Comparison of ENCODE assay signal across 26 cellular contexts in genomic region chr12:94641283-94641682, GRCh38. TPM values are rescaled to one million over a fixed set of nuclear protein-coding genes. Genes with fewer than 3 reads are reported as not detected.
A peak's percentile ranks its signal among the peaks of the same experiment; 100 is the strongest.
DNase-seq lines count a peak whose midpoint lies in the region; ATAC-seq, FAIRE-seq and TF ChIP-seq lines count a peak whose summit lies in the region.
"Had no signal": no experiment of that assay in that cellular context is flagged by ENCODE, and none has a peak within 500 bp of the region (broad histone marks: within the 10 kb centered on the region; RNA-seq: fewer than 3 reads in every experiment).

No MANE protein-coding gene starts in this region.

- peaks cover 7% of the 10 kb centered on the region for H3K27me3 ChIP-seq in astrocyte (ENCODE audit: insufficient read depth, low read length)
- H3K27me3 ChIP-seq: heart right ventricle, upper lobe of left lung had no signal

- H3K4me2 ChIP-seq in astrocyte (ENCODE audit: low read length), result no peak overlapping the region
- H3K4me2 ChIP-seq: SK-N-SH had no signal

- CTCF ChIA-PET in activated naive CD4-positive, alpha-beta T cell treated with anti-CD3 and anti-CD28 coated beads, Interleukin-2, amount 10 ng/mL, durations not matched to agents 7 days and 5 days (lab: Charles Lee), result no interaction called here
- CTCF ChIA-PET in activated naive CD4-positive, alpha-beta T cell treated with anti-CD3 and anti-CD28 coated beads for 36 hours (lab: Charles Lee), result interaction anchor here (0.8 kb wide), 1 partner anchor 716 kb away, joined by 3 read pairs; no protein-coding TSS in a partner anchor

- H3K9me3 Mint-ChIP-seq in activated naive CD4-positive, alpha-beta T cell treated with anti-CD3 and anti-CD28 coated beads, Interleukin-2, amount 10 ng/mL, durations not matched to agents 7 days and 5 days, result no peaks in the 10 kb centered on the region
- H3K9me3 Mint-ChIP-seq in activated naive CD4-positive, alpha-beta T cell treated with anti-CD3 and anti-CD28 coated beads for 36 hours, result no peaks in the 10 kb centered on the region
- H3K9me3 Mint-ChIP-seq in astrocyte (ENCODE audit: unreplicated experiment), result no peaks in the 10 kb centered on the region
- H3K9me3 Mint-ChIP-seq in stimulated activated naive B cell treated with anti-CD40 and anti-IgM and Interleukin-4, amounts not matched to agents 10 μg/mL and 1 μg/mL and 100 μg/mL, for 72 hours, result no peaks in the 10 kb centered on the region
- H3K9me3 Mint-ChIP-seq: activated naive CD8-positive, alpha-beta T cell treated with anti-CD3 and anti-CD28 coated beads, Interleukin-2, amount 10 ng/mL, durations not matched to agents 7 days and 5 days; activated T-helper 2 cell treated with anti-CD3 and anti-CD28 coated beads, Interferon-gamma antibody, Interleukin-2, Interleukin-4, amounts not matched to agents 10 μg/mL and 5 μg/mL and 100 μg/mL, durations not matched to agents 14 hours and 24 hours and 36 hours; H9 had no signal

- peaks cover 15% of the 10 kb centered on the region for H3K4me1 ChIP-seq in astrocyte (ENCODE audit: insufficient read depth, low read length)
- H3K4me1 ChIP-seq: prostate gland had no signal

- H3K4me3 ChIP-seq in astrocyte (ENCODE audit: insufficient read depth, low read depth, low read length), result no peak overlapping the region
- H3K4me3 ChIP-seq: heart right ventricle, prostate gland, upper lobe of left lung had no signal

- TF ChIP-seq CTCF in astrocyte (IDR thresholded peaks at IDR 0.05; ENCODE audit: insufficient read depth, low read depth, low read length), result no peak

- H3K9ac ChIP-seq in astrocyte (ENCODE audit: low read length), result no peak overlapping the region
- H3K9ac ChIP-seq: SK-N-SH had no signal

- peaks cover 53% of the 10 kb centered on the region for H3K27me3 Mint-ChIP-seq in activated naive CD4-positive, alpha-beta T cell treated with anti-CD3 and anti-CD28 coated beads, Interleukin-2, amount 10 ng/mL, durations not matched to agents 7 days and 5 days
- H3K27me3 Mint-ChIP-seq in activated naive CD4-positive, alpha-beta T cell treated with anti-CD3 and anti-CD28 coated beads for 36 hours (ENCODE audit: low read depth), result peaks cover 45% of the 10 kb centered on the region
- H3K27me3 Mint-ChIP-seq in astrocyte (ENCODE audit: low read depth, unreplicated experiment), result peaks cover 2% of the 10 kb centered on the region
- H3K27me3 Mint-ChIP-seq in stimulated activated naive B cell treated with anti-CD40 and anti-IgM and Interleukin-4, amounts not matched to agents 10 μg/mL and 1 μg/mL and 100 μg/mL, for 72 hours, result no peaks in the 10 kb centered on the region

- no peak overlapping the region for H2AFZ ChIP-seq in astrocyte (ENCODE audit: low read depth, low read length)

- peak overlapping the region; percentile 70 for H3K27ac Mint-ChIP-seq in activated naive CD4-positive, alpha-beta T cell treated with anti-CD3 and anti-CD28 coated beads, Interleukin-2, amount 10 ng/mL, durations not matched to agents 7 days and 5 days
- no peak overlapping the region for H3K27ac Mint-ChIP-seq in activated naive CD4-positive, alpha-beta T cell treated with anti-CD3 and anti-CD28 coated beads for 36 hours
- H3K27ac Mint-ChIP-seq in astrocyte (ENCODE audit: unreplicated experiment), result peak overlapping the region; percentile 75
- H3K27ac Mint-ChIP-seq in stimulated activated naive B cell treated with anti-CD40 and anti-IgM and Interleukin-4, amounts not matched to agents 10 μg/mL and 1 μg/mL and 100 μg/mL, for 72 hours, result peak overlapping the region; percentile 67
- H3K27ac Mint-ChIP-seq: activated naive CD8-positive, alpha-beta T cell treated with anti-CD3 and anti-CD28 coated beads, Interleukin-2, amount 10 ng/mL, durations not matched to agents 7 days and 5 days; H9 had no signal

- intact Hi-C loops in activated naive CD4-positive, alpha-beta T cell treated with anti-CD3 and anti-CD28 coated beads for 36 hours (cut with micrococcal nuclease), result loop anchor here (5.0 kb wide), 2 partner anchors 361 to 374 kb away; partner anchors contain the start of gene NDUFA12

- no peak overlapping the region for H3K4me3 Mint-ChIP-seq in activated naive CD4-positive, alpha-beta T cell treated with anti-CD3 and anti-CD28 coated beads, Interleukin-2, amount 10 ng/mL, durations not matched to agents 7 days and 5 days
- H3K4me3 Mint-ChIP-seq in activated naive CD4-positive, alpha-beta T cell treated with anti-CD3 and anti-CD28 coated beads for 36 hours, result no peak overlapping the region
- no peak overlapping the region for H3K4me3 Mint-ChIP-seq in astrocyte (ENCODE audit: unreplicated experiment)
- no peak overlapping the region for H3K4me3 Mint-ChIP-seq in stimulated activated naive B cell treated with anti-CD40 and anti-IgM and Interleukin-4, amounts not matched to agents 10 μg/mL and 1 μg/mL and 100 μg/mL, for 72 hours
- H3K4me3 Mint-ChIP-seq: H9 had no signal

- H3K36me3 ChIP-seq in astrocyte (ENCODE audit: insufficient read depth, low read length), result no peaks in the 10 kb centered on the region
- H3K36me3 ChIP-seq: heart right ventricle, prostate gland, upper lobe of left lung had no signal

- no peak for DNase-seq in activated naive CD4-positive, alpha-beta T cell treated with anti-CD3 and anti-CD28 coated beads, Interleukin-2, amount 10 ng/mL, durations not matched to agents 7 days and 5 days
- no peak for DNase-seq in activated naive CD4-positive, alpha-beta T cell treated with anti-CD3 and anti-CD28 coated beads for 36 hours
- DNase-seq in astrocyte (ENCODE audit: low read depth), result no peak
- DNase-seq in kidney glomerular epithelial cell (lab: John Stamatoyannopoulos, UW), result peak; percentile 28
- no peak for DNase-seq in stimulated activated naive B cell treated with anti-CD40 and anti-IgM and Interleukin-4, amounts not matched to agents 10 μg/mL and 1 μg/mL and 100 μg/mL, for 72 hours
- no peak for DNase-seq in NCI-H82 treated with DMSO at 0.1 percent for 48 hours (lab: John Stamatoyannopoulos, UW; ENCODE audit: unreplicated experiment)
- DNase-seq: activated naive CD8-positive, alpha-beta T cell treated with anti-CD3 and anti-CD28 coated beads, Interleukin-2, amount 10 ng/mL, durations not matched to agents 7 days and 5 days; COR-L47; erythroblast; H9; heart right ventricle; NCI-H1105; NCI-H1930; NCI-H526 treated with DMSO at 0.1 percent for 48 hours; SK-N-SH had no signal

- no peak overlapping the region for H3K27ac ChIP-seq in astrocyte (ENCODE audit: low read depth, low read length)
- H3K27ac ChIP-seq: HL-60, prostate gland, VCaP had no signal

- H3K36me3 Mint-ChIP-seq in activated naive CD4-positive, alpha-beta T cell treated with anti-CD3 and anti-CD28 coated beads, Interleukin-2, amount 10 ng/mL, durations not matched to agents 7 days and 5 days, result no peaks in the 10 kb centered on the region
- no peaks in the 10 kb centered on the region for H3K36me3 Mint-ChIP-seq in activated naive CD4-positive, alpha-beta T cell treated with anti-CD3 and anti-CD28 coated beads for 36 hours (ENCODE audit: low read depth)
- no peaks in the 10 kb centered on the region for H3K36me3 Mint-ChIP-seq in astrocyte (ENCODE audit: low read depth, unreplicated experiment)
- H3K36me3 Mint-ChIP-seq in stimulated activated naive B cell treated with anti-CD40 and anti-IgM and Interleukin-4, amounts not matched to agents 10 μg/mL and 1 μg/mL and 100 μg/mL, for 72 hours, result peaks cover 14 to 44% of the 10 kb centered on the region in 2 donors

- no peaks in the 10 kb centered on the region for H3K9me3 ChIP-seq in astrocyte (ENCODE audit: insufficient read depth, low read depth, low read length)
- H3K9me3 ChIP-seq: heart right ventricle, prostate gland, SK-N-SH, upper lobe of left lung had no signal

- no peak for ATAC-seq in stimulated activated naive B cell treated with anti-CD40 and anti-IgM and Interleukin-4, amounts not matched to agents 10 μg/mL and 1 μg/mL and 100 μg/mL, for 72 hours (replicated peaks)
- no peak for ATAC-seq in HG02588 (IDR thresholded peaks at IDR 0.05; ENCODE audit: unreplicated experiment)
- no peak for ATAC-seq in HG02852 (IDR thresholded peaks at IDR 0.05; ENCODE audit: unreplicated experiment)
- ATAC-seq: HepG2 had no signal

- H3K4me1 Mint-ChIP-seq in activated naive CD4-positive, alpha-beta T cell treated with anti-CD3 and anti-CD28 coated beads, Interleukin-2, amount 10 ng/mL, durations not matched to agents 7 days and 5 days, result peaks cover 29% of the 10 kb centered on the region
- H3K4me1 Mint-ChIP-seq in activated naive CD4-positive, alpha-beta T cell treated with anti-CD3 and anti-CD28 coated beads for 36 hours (ENCODE audit: low read depth), result peaks cover 27% of the 10 kb centered on the region
- H3K4me1 Mint-ChIP-seq in astrocyte (ENCODE audit: low read depth, unreplicated experiment), result peaks cover 15% of the 10 kb centered on the region
- H3K4me1 Mint-ChIP-seq in stimulated activated naive B cell treated with anti-CD40 and anti-IgM and Interleukin-4, amounts not matched to agents 10 μg/mL and 1 μg/mL and 100 μg/mL, for 72 hours, result peaks cover 19 to 23% of the 10 kb centered on the region in 2 donors
- H3K4me1 Mint-ChIP-seq: H9 had no signal

- no peaks in the 10 kb centered on the region for H4K20me1 ChIP-seq in astrocyte (ENCODE audit: insufficient read depth, low read length)

- FAIRE-seq in astrocyte (lab: Jason Lieb, UNC), result no peak
- FAIRE-seq: A204.1, GM12892, HepG2 had no signal

- no peaks in the 10 kb centered on the region for H3K79me2 ChIP-seq in astrocyte (ENCODE audit: insufficient read depth, low read length)

RNA-seq across cellular contexts. Expression of gene TMCC3, which starts 9.1 kb away (rescaled TPM):
- total RNA-seq in activated naive CD4-positive, alpha-beta T cell treated with anti-CD3 and anti-CD28 coated beads for 36 hours, result under 1 TPM in 1 of 2 experiments, not detected in 1; 0.05 TPM
- 2.8 and 3.5 TPM in 2 replicates for total RNA-seq in astrocyte
- total RNA-seq: HepG2; T-helper 2 cell treated with Interferon-gamma antibody and Interleukin-4, amounts not matched to agents 100 ng/mL and 5 ng/mL, for 36 hours had no signal
